In the genomic region with DNA sequence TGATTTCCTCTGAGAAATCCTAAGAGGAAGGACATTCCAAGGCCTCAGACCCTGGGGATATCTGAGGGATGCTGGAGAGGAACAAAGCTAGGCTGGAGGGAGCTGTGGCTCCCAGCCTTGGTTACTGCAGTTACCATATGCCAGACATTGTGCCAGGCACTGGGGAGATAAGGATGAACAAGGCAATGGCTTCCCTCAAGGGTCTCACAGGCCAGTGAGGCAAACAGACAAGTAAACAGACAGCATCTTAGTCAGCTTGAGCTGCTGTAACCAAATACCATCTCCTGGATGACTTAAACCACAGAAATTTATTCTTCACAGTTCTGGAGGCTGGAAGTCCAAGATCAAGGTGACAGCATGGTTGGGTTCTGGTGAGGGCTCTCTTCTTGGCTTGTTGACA, we compare ENCODE assay signal across 19 cellular contexts.
"Had no signal": no experiment of that assay in that cellular context is flagged by ENCODE, and none has a peak within 500 bp of the region (broad histone marks: within the 10 kb centered on the region; RNA-seq: fewer than 3 reads in every experiment).

No MANE protein-coding gene starts in this region.

- ATAC-seq: effector memory CD8-positive, alpha-beta T cell; mucosa of descending colon; right cardiac atrium; stimulated activated naive CD8-positive, alpha-beta T cell treated with anti-CD3 and anti-CD28 coated beads, Interleukin-15, Interleukin-2, amounts not matched to agents 100 U/mL and 50 U/mL, for 24 hours had no signal

- H3K4me1 ChIP-seq: ascending aorta, colonic mucosa, parathyroid adenoma, upper lobe of left lung had no signal

- H3K36me3 ChIP-seq: ascending aorta, colonic mucosa, upper lobe of left lung, WERI-Rb-1 had no signal

- H3K27ac ChIP-seq: ascending aorta, colonic mucosa, dorsolateral prefrontal cortex, parathyroid adenoma, upper lobe of left lung, WERI-Rb-1 had no signal

- H3K4me3 ChIP-seq: ascending aorta, colonic mucosa, dorsolateral prefrontal cortex, mucosa of descending colon, upper lobe of left lung had no signal

- H3K79me2 ChIP-seq: parathyroid adenoma had no signal

- H3K9me3 ChIP-seq: ascending aorta, colonic mucosa, mucosa of descending colon, upper lobe of left lung had no signal

- H3K27me3 ChIP-seq: ascending aorta, colonic mucosa, dorsolateral prefrontal cortex, upper lobe of left lung had no signal

- H2AFZ ChIP-seq: parathyroid adenoma had no signal

- FAIRE-seq: TTC549 had no signal

- DNase-seq: activated CD4-positive, CD25-positive, alpha-beta regulatory T cell treated with anti-CD3 and anti-CD28 coated beads, Interleukin-2, amount 50 U/mL, for 72 hours; activated gamma-delta T cell treated with Interleukin-2 at 50 U/mL for 16 hours; activated T-cell treated with anti-CD3 and anti-CD28 coated beads, Interleukin-2, amount 50 U/mL, for 1 hour; colonic mucosa; dorsolateral prefrontal cortex; effector memory CD8-positive, alpha-beta T cell; immature natural killer cell; mucosa of descending colon; nucleus accumbens; right cardiac atrium; stimulated activated CD4-positive, alpha-beta T cell treated with anti-CD3 and anti-CD28 coated beads, Interleukin-12 subunit alpha, Interleukin-12 subunit beta, amount 100 ng/mL, for 4 hours; stimulated activated CD4-positive, alpha-beta T cell treated with anti-CD3 and anti-CD28 coated beads, Interleukin-4, amount 100 ng/mL, for 4 hours; stimulated activated naive CD8-positive, alpha-beta T cell treated with anti-CD3 and anti-CD28 coated beads, Interleukin-15, Interleukin-2, amounts not matched to agents 100 U/mL and 50 U/mL, for 24 hours; T-helper 1 cell; upper lobe of left lung; WERI-Rb-1 had no signal
